In genomic region chr17:75081611-75082540, GRCh38 we compare ENCODE assay signal across 2 cellular contexts.
TF ChIP-seq lines count a peak whose summit lies in the region.

No MANE protein-coding gene starts in this region.

TF ChIP-seq in IMR-90, 13 proteins besides CTCF, POLR2A, EP300 and RAD21:
- TF ChIP-seq FOS (IDR thresholded peaks at IDR 0.05; ENCODE audit: low read depth, low read length) (no peak), CEBPB (IDR thresholded peaks at IDR 0.05; ENCODE audit: low read depth, low read length) (no peak), BHLHE40 (IDR thresholded peaks at IDR 0.05; ENCODE audit: low read depth, low read length) (no peak)
TF ChIP-seq in IMR-90: peak in this region for 0.

TF ChIP-seq in H1, 55 proteins besides CTCF, POLR2A, EP300 and RAD21:
- TF ChIP-seq FOSL1 (IDR thresholded peaks at IDR 0.05; ENCODE audit: insufficient read depth, low read depth, low read length) (no peak), CBX8 (IDR thresholded peaks at IDR 0.05; ENCODE audit: borderline replicate concordance, low read depth, low read length) (no peak), USF2 (IDR thresholded peaks at IDR 0.05; ENCODE audit: low read length) (no peak), GABPA (IDR thresholded peaks at IDR 0.05; ENCODE audit: borderline replicate concordance, insufficient read depth, low read length) (no peak), BCL11A (IDR thresholded peaks at IDR 0.05; ENCODE audit: low read depth in 2 of 2, low read length in 2 of 2) (no peak), EZH2 (IDR thresholded peaks at IDR 0.05; ENCODE audit: low read depth, low read length, severe bottlenecking) (no peak), POLR2AphosphoS5 (IDR thresholded peaks at IDR 0.05; ENCODE audit: low read depth, low read length) (no peak), JUND (IDR thresholded peaks at IDR 0.05; ENCODE audit: low read length) (no peak), SP2 (IDR thresholded peaks at IDR 0.05; ENCODE audit: low read length) (no peak), SP4 (IDR thresholded peaks at IDR 0.05; ENCODE audit: low read length) (no peak), ATF3 (IDR thresholded peaks at IDR 0.05; ENCODE audit: insufficient read depth, low read depth, low read length) (no peak), POU5F1 (IDR thresholded peaks at IDR 0.05; ENCODE audit: low read depth, low read length) (no peak), NRF1 (IDR thresholded peaks at IDR 0.05; ENCODE audit: low read depth, low read length) (no peak), NANOG (IDR thresholded peaks at IDR 0.05; ENCODE audit: insufficient read depth, low read depth, low read length, poor library complexity, severe bottlenecking) (no peak), HDAC6 (IDR thresholded peaks at IDR 0.05; ENCODE audit: low read depth, low read length) (no peak)
